ENCODE assay signal across 9 cellular contexts in the genomic region with DNA sequence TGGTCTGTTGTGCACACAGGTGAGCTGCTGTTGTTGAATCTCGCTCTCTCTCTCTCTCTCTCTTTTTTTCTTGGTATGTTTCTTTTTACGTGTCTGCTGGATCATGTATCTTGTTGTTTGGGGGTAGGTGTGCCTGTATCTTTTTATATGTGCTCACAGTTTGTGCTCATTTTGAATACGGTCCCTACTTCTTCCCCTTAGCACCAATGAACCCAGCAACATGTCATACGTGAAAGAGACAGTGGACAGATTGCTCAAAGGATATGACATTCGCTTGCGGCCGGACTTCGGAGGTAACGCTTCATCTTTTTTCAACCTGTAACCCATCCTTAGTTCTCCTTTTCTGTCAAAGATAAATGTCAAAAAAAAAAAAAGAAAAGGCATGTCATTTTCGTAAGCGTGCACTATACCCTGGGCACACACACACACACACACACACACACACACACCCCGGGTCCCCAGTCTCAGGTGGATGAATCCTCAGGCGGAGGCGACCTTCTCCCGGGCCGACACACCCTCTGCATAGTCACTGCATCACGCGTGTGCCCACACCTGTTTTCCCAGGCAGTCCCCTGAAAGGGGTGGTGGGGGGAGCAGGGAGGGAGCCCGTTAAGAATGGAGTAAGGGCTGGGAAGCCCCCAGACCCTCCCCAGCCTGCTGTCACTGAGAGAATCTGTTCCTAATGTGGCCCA. TPM values are rescaled to one million over a fixed set of nuclear protein-coding genes. Genes with fewer than 3 reads are reported as not detected.
DNase-seq lines count a peak whose midpoint lies in the region; ATAC-seq, FAIRE-seq and TF ChIP-seq lines count a peak whose summit lies in the region.
"Had no signal": no experiment of that assay in that cellular context is flagged by ENCODE, and none has a peak within 500 bp of the region (broad histone marks: within the 10 kb centered on the region; RNA-seq: fewer than 3 reads in every experiment).

No MANE protein-coding gene starts in this region.

- H3K27ac ChIP-seq in left lung (no peak overlapping the region), thoracic aorta (no peak overlapping the region)

- H3K9me3 ChIP-seq in left lung (no peaks in the 10 kb centered on the region), thoracic aorta (no peaks in the 10 kb centered on the region)

- H3K36me3 ChIP-seq in left lung (no peaks in the 10 kb centered on the region), thoracic aorta (no peaks in the 10 kb centered on the region)

- intact Hi-C loops in left lung (cut with DNase I): no loop called here

- H3K27me3 ChIP-seq in left lung (peaks cover 24 to 45% of the 10 kb centered on the region in 2 donors), thoracic aorta (replicated peaks; ENCODE audit: insufficient read depth) (no peaks in the 10 kb centered on the region)

- DNase-seq in HuH-7 (ENCODE audit: low spot score) (peak; percentile 20), cardiac fibroblast (ENCODE audit: low read depth in 2 of 2) (peak in 1 of 2 donors; percentile 2), left lung (no peak), thoracic aorta (ENCODE audit: low spot score) (no peak), frontal cortex (ENCODE audit: low spot score in 2 of 2) (no peak), NCI-H1092 treated with DMSO at 0.1 percent for 48 hours (lab: John Stamatoyannopoulos, UW) (no peak), SIG-M5 treated with dmso at 0.1 percent for 504 hours (lab: John Stamatoyannopoulos, UW; ENCODE audit: unreplicated experiment) (no peak)

- FAIRE-seq in frontal cortex (lab: Jason Lieb, UNC): no peak

- ATAC-seq in left lung (peak; percentile 56), thoracic aorta (ENCODE audit: insufficient number of reproducible peaks, low FRiP score, low read depth) (no peak)

- H3K4me1 ChIP-seq in left lung: no peaks in the 10 kb centered on the region
- peaks cover 5 to 12% of the 10 kb centered on the region in 2 donors for H3K4me1 ChIP-seq in thoracic aorta (ENCODE audit: control insufficient read depth in 1 of 2, low read depth in 2 of 2)

- H3K4me3 ChIP-seq in GM08714 (ENCODE audit: low read length) (peak overlapping the region; percentile 35), cardiac fibroblast (replicated peaks in 1 of 2; ENCODE audit: low read depth in 2 of 2, low read length in 2 of 2) (peak overlapping the region; percentile 42 to 54), left lung (peak overlapping the region; percentile 14 to 16), thoracic aorta (peak overlapping the region; percentile 65)

- TF ChIP-seq CTCF in cardiac fibroblast (IDR thresholded peaks at IDR 0.05; ENCODE audit: low read depth, low read length) (no peak), left lung (IDR thresholded peaks at IDR 0.05) (no peak), thoracic aorta (IDR thresholded peaks at IDR 0.05) (no peak)

RNA-seq across cellular contexts. Expression of a gene that starts 0.5 kb away (rescaled TPM):
- total RNA-seq in left lung (not detected), thoracic aorta (not detected), frontal cortex (85.6 TPM)
- total RNA-seq: pulmonary artery endothelial cell had no signal

RNA-seq across cellular contexts. Expression of a gene that starts 38.5 kb away (rescaled TPM):
- total RNA-seq in left lung: not detected
- under 1 TPM in 1 of 2 donors, not detected in 1; 0.14 TPM for total RNA-seq in thoracic aorta
- 24.5 TPM for total RNA-seq in frontal cortex
- total RNA-seq: pulmonary artery endothelial cell had no signal

Comparison
In these comparisons a context has a peak if more than half of its experiments do, and no peak if none do; other contexts are left out.
1. H3K4me3 ChIP-seq: peak in every context shown above with its lines; median percentile 65 in thoracic aorta; 48 in cardiac fibroblast; 35 in GM08714; 15 in left lung.
2. RNA of a gene that starts 0.5 kb away (total RNA-seq): 85.6 TPM in frontal cortex (single experiment); not detected in left lung and not detected in thoracic aorta; every median in the first group is over 10 times any median in the second.
3. RNA of a gene that starts 38.5 kb away (total RNA-seq): 24.5 TPM in frontal cortex (single experiment); 0.14 TPM in thoracic aorta and not detected in left lung; every median in the first group is over 10 times any median in the second.